In the genomic region with DNA sequence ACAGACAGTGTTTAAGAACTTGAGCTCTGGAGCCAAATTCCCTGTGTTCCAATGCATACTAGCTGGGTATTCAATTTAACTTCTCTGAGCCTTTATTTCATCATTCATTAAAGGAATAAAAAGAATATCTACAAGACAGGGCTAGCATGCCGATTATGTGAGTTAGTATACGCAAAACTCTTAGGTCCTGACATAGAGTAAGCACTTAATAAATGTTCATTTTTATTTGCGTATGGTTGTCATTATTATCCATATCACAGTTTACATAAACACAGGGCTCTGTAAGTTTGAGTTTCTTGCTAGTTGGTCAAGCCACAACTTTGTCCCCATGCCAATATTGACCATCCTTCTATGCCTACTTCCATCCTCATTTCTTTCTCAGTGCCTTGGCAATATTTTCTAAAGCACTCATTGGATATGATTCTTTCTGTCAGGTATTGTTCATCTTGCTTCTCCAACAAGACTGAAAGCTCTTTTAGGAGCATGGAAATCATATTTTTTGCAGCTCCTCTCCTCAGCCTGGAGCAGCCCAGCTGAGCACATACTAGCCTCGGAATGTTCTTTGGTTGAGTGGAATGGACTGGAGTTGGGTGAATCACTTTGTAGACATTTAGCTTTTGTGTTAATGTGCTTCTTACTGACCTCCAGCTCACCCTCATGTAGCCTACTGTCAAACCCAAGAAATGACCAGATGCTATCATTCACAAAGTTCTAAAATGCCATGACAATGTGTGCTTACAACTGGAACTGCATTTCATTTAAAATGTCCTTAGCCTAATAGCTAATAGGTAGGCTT, we compare ENCODE assay signal across 1 cellular context.
TF ChIP-seq lines count a peak whose summit lies in the region.

No MANE protein-coding gene starts in this region.

TF ChIP-seq in endothelial cell of umbilical vein, 7 proteins besides CTCF, POLR2A, EP300 and RAD21:
- TF ChIP-seq FOS (IDR thresholded peaks at IDR 0.05; ENCODE audit: borderline replicate concordance, insufficient read depth, low read length) (no peak), GATA2 (IDR thresholded peaks at IDR 0.05; ENCODE audit: insufficient read depth, insufficient read length, low read depth, low read length) (no peak), MYC (IDR thresholded peaks at IDR 0.05; ENCODE audit: low read depth, low read length) (no peak), EZH2 (IDR thresholded peaks at IDR 0.05; ENCODE audit: borderline replicate concordance, low read depth, low read length, severe bottlenecking) (no peak), JUN (IDR thresholded peaks at IDR 0.05; ENCODE audit: borderline replicate concordance, insufficient read depth, insufficient read length, low read depth) (no peak), MAX (IDR thresholded peaks at IDR 0.05; ENCODE audit: insufficient read depth, insufficient read length) (no peak), POLR2AphosphoS5 (IDR thresholded peaks at IDR 0.05; ENCODE audit: insufficient read depth, low read depth, low read length) (no peak)
TF ChIP-seq in endothelial cell of umbilical vein: peak in this region for 0.
